ENCODE assay signal across 8 cellular contexts in genomic region chr19:1874554-1875185, GRCh38. TPM values are rescaled to one million over a fixed set of nuclear protein-coding genes. Genes with fewer than 3 reads are reported as not detected.
DNase-seq lines count a peak whose midpoint lies in the region; ATAC-seq, FAIRE-seq and TF ChIP-seq lines count a peak whose summit lies in the region.

No MANE protein-coding gene starts in this region.

- FAIRE-seq in GM12878 (lab: Jason Lieb, UNC) = peak; percentile 71

- no peaks in the 10 kb centered on the region for H3K9me2 ChIP-seq in Loucy (replicated peaks; ENCODE audit: low read depth, low read length)

- H3K27ac Mint-ChIP-seq in CD4-positive, alpha-beta memory T cell = peak overlapping the region; percentile 89 to 99 (median 98)

- RAD21 ChIA-PET in GM12878 (lab: Charles Lee; ENCODE audit: unreplicated experiment) = interaction anchor here (0.6 to 1.6 kb wide), 7 partner anchors 10 to 195 kb away, joined by 3 to 6 read pairs (median 4); no protein-coding TSS in a partner anchor

- POLR2A ChIA-PET in CD4-positive, alpha-beta memory T cell (lab: Charles Lee; ENCODE audit: partially characterized antibody) = interaction anchor here (0.8 to 4.1 kb wide), 11 partner anchors 9 to 68 kb away, joined by 3 to 60 read pairs (median 5); partner anchors contain the start of genes ABHD17A, ADAT3, KLF16 and SCAMP4
- POLR2A ChIA-PET in GM12878 (lab: Charles Lee) = interaction anchor here (0.7 to 2.4 kb wide), 8 partner anchors 9 to 719 kb away, joined by 3 to 15 read pairs (median 6); no protein-coding TSS in a partner anchor

- H3K4me3 Mint-ChIP-seq in CD4-positive, alpha-beta memory T cell = peak overlapping the region; percentile 93 to 99 (median 98)

- ATAC-seq in GM12878 = peak; percentile 19
- no peak for ATAC-seq in upper lobe of left lung (ENCODE audit: low FRiP score in 2 of 2)
- no peak for ATAC-seq in GM21381 (IDR thresholded peaks at IDR 0.05; ENCODE audit: unreplicated experiment)

- peak overlapping the region; percentile 96 for H3K4me2 ChIP-seq in Loucy (ENCODE audit: low read depth, low read length, poor library complexity, severe bottlenecking)
- peak overlapping the region; percentile 85 for H3K4me2 ChIP-seq in GM12878 (ENCODE audit: control insufficient read depth, insufficient read depth)

- in situ Hi-C loops in GM12878 (cut with MboI) = loop anchor here (25.0 kb wide), 1 partner anchor 1488 kb away; the partner anchor contains the start of gene NFIC

- BruUV-seq in GM12878 (replicated peaks; lab: Mats Ljungman, UMichigan) = no TSS peak

- peaks cover 3 to 27% of the 10 kb centered on the region in 2 donors for H3K36me3 Mint-ChIP-seq in CD4-positive, alpha-beta memory T cell

- H2AFZ ChIP-seq in Loucy (ENCODE audit: low read length) (no peak overlapping the region), GM12878 (ENCODE audit: control insufficient read depth, low read depth, low read length) (no peak overlapping the region)

- H3K4me3 ChIP-seq in CD4-positive, alpha-beta memory T cell (ENCODE audit: low read length in 2 of 2) = peak overlapping the region; percentile 94 to 97
- peak overlapping the region; percentile 95 for H3K4me3 ChIP-seq in Loucy (ENCODE audit: low read length, poor library complexity, severe bottlenecking)
- H3K4me3 ChIP-seq in GM12878 = peak overlapping the region; percentile 89
- H3K4me3 ChIP-seq in liver (ENCODE audit: low read depth in 1 of 3, low read length in 3 of 3) = peak overlapping the region; percentile 78 to 95 (median 88)
- peak overlapping the region; percentile 73 to 99 (median 86) for H3K4me3 ChIP-seq in upper lobe of left lung

- H3K36me3 ChIP-seq in CD4-positive, alpha-beta memory T cell (ENCODE audit: insufficient read depth, low read length) = no peaks in the 10 kb centered on the region
- H3K36me3 ChIP-seq in Loucy (ENCODE audit: insufficient read depth, low read length) (no peaks in the 10 kb centered on the region), GM12878 (ENCODE audit: control insufficient read depth in 2 of 2, insufficient read depth in 2 of 2, low read length in 1 of 2) (peaks cover 3 to 9% of the 10 kb centered on the region in 2 experiments; a peak in 3 of 4 replicates), liver (ENCODE audit: control insufficient read depth in 4 of 4, insufficient read depth in 3 of 4, low read depth in 1 of 4, low read length in 3 of 4) (peaks cover 0 to 3% (median 0%) of the 10 kb centered on the region in 4 donors), upper lobe of left lung (peaks cover 0 to 18% (median 4%) of the 10 kb centered on the region in 4 donors)

- WGBS in GM12878 (ENCODE audit: insufficient coverage, insufficient replicate concordance, low lambda C conversion rate, missing lambda C conversion rate) = 5% methylated on average over 16 of the region's 16 CpGs
- 3% methylated on average over 16 of the region's 16 CpGs for WGBS in liver
- WGBS in upper lobe of left lung, 2 donors = 6 to 9% methylated on average over 16 of the region's 16 CpGs

- no peak for TF ChIP-seq POLR2A in GM12878 (IDR thresholded peaks at IDR 0.05; ENCODE audit: low read depth, low read length)
- TF ChIP-seq POLR2A in upper lobe of left lung (IDR thresholded peaks at IDR 0.05) = no peak

- H3K4me1 Mint-ChIP-seq in CD4-positive, alpha-beta memory T cell = peaks cover 13 to 44% (median 20%) of the 10 kb centered on the region in 4 donors

- no peaks in the 10 kb centered on the region for H3K9me3 Mint-ChIP-seq in CD4-positive, alpha-beta memory T cell

- no peaks in the 10 kb centered on the region for H3F3A ChIP-seq in Loucy (ENCODE audit: low read depth)

- peak overlapping the region; percentile 88 for H3K9ac ChIP-seq in Loucy (ENCODE audit: low read depth, low read length, poor library complexity, severe bottlenecking)
- peak overlapping the region; percentile 94 for H3K9ac ChIP-seq in GM12878 (ENCODE audit: control insufficient read depth, insufficient read depth, low read length)
- H3K9ac ChIP-seq in liver (ENCODE audit: low read depth in 1 of 2, low read length in 2 of 2) = peak overlapping the region; percentile 43 to 70

- SMC1A ChIA-PET in GM12878 (lab: Charles Lee; ENCODE audit: uncharacterized antibody, unreplicated experiment) = interaction anchor here (0.9 to 1.2 kb wide), 4 partner anchors 10 to 29 kb away, joined by 3 to 6 read pairs (median 4); no protein-coding TSS in a partner anchor

- TF ChIP-seq EP300 in GM12878 (IDR thresholded peaks at IDR 0.05; ENCODE audit: borderline replicate concordance in 1 of 2, control insufficient read depth in 1 of 2, low read depth in 2 of 2, low read length in 2 of 2) (no peak), upper lobe of left lung (IDR thresholded peaks at IDR 0.05) (no peak)

- peak; percentile 60 to 71 (median 63) for DNase-seq in CD4-positive, alpha-beta memory T cell
- DNase-seq in GM12878 (ENCODE audit: low read depth, low spot score) (no peak), upper lobe of left lung (no peak), NCI-H2196 treated with DMSO at 0.1 percent for 48 hours (lab: John Stamatoyannopoulos, UW; ENCODE audit: unreplicated experiment) (no peak), AG08395 (ENCODE audit: low spot score) (no peak)

- H3K27ac ChIP-seq in CD4-positive, alpha-beta memory T cell (ENCODE audit: low read depth, low read length) = peak overlapping the region; percentile 92
- H3K27ac ChIP-seq in GM12878 (ENCODE audit: control insufficient read depth, insufficient read depth) = peak overlapping the region; percentile 93
- peak overlapping the region; percentile 84 to 95 for H3K27ac ChIP-seq in liver (ENCODE audit: low read depth in 1 of 2, low read length in 2 of 2)
- H3K27ac ChIP-seq in upper lobe of left lung = peak overlapping the region; percentile 90 to 98 (median 96)

- H3K27me3 Mint-ChIP-seq in CD4-positive, alpha-beta memory T cell = no peaks in the 10 kb centered on the region

- H3K79me2 ChIP-seq in Loucy (ENCODE audit: insufficient read depth, low read length) (peaks cover 56% of the 10 kb centered on the region), GM12878 (ENCODE audit: control insufficient read depth, insufficient read depth, low read length) (peaks cover 39% of the 10 kb centered on the region)

- TF ChIP-seq RAD21 in GM12878 (IDR thresholded peaks at IDR 0.05; ENCODE audit: insufficient read depth, low read depth, low read length) (no peak), liver (IDR thresholded peaks at IDR 0.05) (no peak)

- no peaks in the 10 kb centered on the region for H3K9me3 ChIP-seq in CD4-positive, alpha-beta memory T cell (ENCODE audit: control insufficient read depth in 1 of 2, low read length in 2 of 2)
- H3K9me3 ChIP-seq in Loucy (ENCODE audit: insufficient read depth, low read depth, low read length) (no peaks in the 10 kb centered on the region), GM12878 (replicated peaks; ENCODE audit: control insufficient read depth, insufficient read depth, low read length) (no peaks in the 10 kb centered on the region), liver (ENCODE audit: control insufficient read depth in 4 of 4, low read length in 3 of 4) (no peaks in the 10 kb centered on the region), upper lobe of left lung (no peaks in the 10 kb centered on the region)

- TF ChIP-seq CTCF in Loucy (conservative IDR thresholded peaks at IDR 0.05; ENCODE audit: low read length) (no peak), GM12878 (IDR thresholded peaks at IDR 0.05 in 2 of 3, conservative IDR thresholded peaks at IDR 0.05 in 1 of 3; ENCODE audit: control insufficient read depth in 2 of 3, extremely low read depth in 1 of 3, insufficient read depth in 1 of 3, low read depth in 3 of 3, low read length in 3 of 3) (no peak), liver (IDR thresholded peaks at IDR 0.05; ENCODE audit: low read depth, low read length, missing input control) (no peak), upper lobe of left lung (IDR thresholded peaks at IDR 0.05) (no peak)

- intact Hi-C loops in CD4-positive, alpha-beta memory T cell (cut with micrococcal nuclease) = no loop called here
- intact Hi-C loops in GM12878 (cut with micrococcal nuclease; ENCODE audit: unreplicated experiment) = no loop called here

- no peaks in the 10 kb centered on the region for H3K27me3 ChIP-seq in CD4-positive, alpha-beta memory T cell (ENCODE audit: insufficient read depth, low read length)
- H3K27me3 ChIP-seq in Loucy (ENCODE audit: insufficient read depth, low read length, poor library complexity, severe bottlenecking) (no peaks in the 10 kb centered on the region), GM12878 (replicated peaks in 1 of 2; ENCODE audit: control insufficient read depth in 2 of 2, insufficient read depth in 2 of 2, low read length in 1 of 2) (no peaks in the 10 kb centered on the region), liver (ENCODE audit: control insufficient read depth in 4 of 4, insufficient read depth in 4 of 4, low read length in 3 of 4) (no peaks in the 10 kb centered on the region), upper lobe of left lung (no peaks in the 10 kb centered on the region)

- CTCF ChIA-PET in CD4-positive, alpha-beta memory T cell (lab: Charles Lee; ENCODE audit: partially characterized antibody) = interaction anchor here (0.7 to 2.9 kb wide), 7 partner anchors 8 to 55 kb away, joined by 3 to 12 read pairs (median 4); no protein-coding TSS in a partner anchor
- CTCF ChIA-PET in GM12878 (lab: Yijun Ruan, JAX) = interaction anchor here (0.7 to 3.2 kb wide), 6 partner anchors 8 to 67 kb away, joined by 3 to 19 read pairs (median 3); no protein-coding TSS in a partner anchor

- H3K4me1 ChIP-seq in CD4-positive, alpha-beta memory T cell (ENCODE audit: insufficient read depth, low read length) = peaks cover 37% of the 10 kb centered on the region
- H3K4me1 ChIP-seq in Loucy (ENCODE audit: insufficient read depth, low read length, poor library complexity, severe bottlenecking) (peaks cover 25% of the 10 kb centered on the region), GM12878 (ENCODE audit: control insufficient read depth, insufficient read depth, low read length) (peaks cover 3% of the 10 kb centered on the region; the same call in 1 of the 2 replicates), liver (ENCODE audit: control insufficient read depth in 4 of 4, insufficient read depth in 4 of 4, low read length in 3 of 4) (peaks cover 36 to 58% (median 44%) of the 10 kb centered on the region in 4 donors), upper lobe of left lung (peaks cover 42 to 55% (median 49%) of the 10 kb centered on the region in 4 donors)

- H4K20me1 ChIP-seq in Loucy (ENCODE audit: insufficient read depth, low read length, poor library complexity, severe bottlenecking) = peaks cover 31% of the 10 kb centered on the region
- no peaks in the 10 kb centered on the region for H4K20me1 ChIP-seq in GM12878 (ENCODE audit: control insufficient read depth, insufficient read depth)

RNA-seq across cellular contexts. Expression of gene ABHD17A, which starts 10.6 kb away (rescaled TPM):
- 100 to 1,000 TPM; 106 to 109 TPM for total RNA-seq in CD4-positive, alpha-beta memory T cell
- 100 to 1,000 TPM; 138 to 204 TPM for polyA plus RNA-seq in CD4-positive, alpha-beta memory T cell
- 25.8 and 29.5 TPM in 2 replicates for total RNA-seq in GM12878 (2013; cell fraction: nucleolus; rRNA removed)
- total RNA-seq in GM12878 (2014; rRNA removed) = 109 and 126 TPM in 2 replicates
- total RNA-seq in GM12878 (2014; rRNA removed; fragmentation: Illumina TruSeq; extraction: Trizol) = 5.6 and 7.0 TPM in 2 replicates
- 72.6 and 77.6 TPM in 2 replicates for total RNA-seq in GM12878 (2021)
- polyA plus RNA-seq in GM12878 (2011; ENCODE audit: low read depth) = 8.6 TPM
- 7.7 and 25.3 TPM in 2 replicates for polyA plus RNA-seq in GM12878 (2011; rRNA removed)
- 45.6 and 92.1 TPM in 2 replicates for polyA plus RNA-seq in GM12878 (2011; cell fraction: cytosol; rRNA removed)
- 158 and 188 TPM in 2 replicates for polyA plus RNA-seq in GM12878 (2011; cell fraction: nucleus; rRNA removed)
- polyA plus RNA-seq in GM12878 (2012) = 36.2 and 44.0 TPM in 2 replicates
- polyA plus RNA-seq in GM12878 (2014; fragmentation: Illumina TruSeq; extraction: Trizol) = 0.87 and 2.5 TPM in 2 replicates
- under 1 TPM in 1 of 2 experiments, not detected in 1; 0.13 TPM for polyA plus RNA-seq in GM12878 (2014; fragmentation: Nextera tagmentation; extraction: Ambion mirVana)
- 84.5 and 105 TPM in 2 replicates for polyA plus RNA-seq in GM12878 (2014; rRNA removed)
- polyA plus RNA-seq in GM12878 (2016; fragmentation: Nextera tagmentation; extraction: Ambion mirVana) = 10 to 100 TPM; 28.8 to 45.7 TPM
- 22.4 and 32.0 TPM in 2 replicates for polyA minus RNA-seq in GM12878 (2011; rRNA and poly(A)+ RNA removed)
- polyA minus RNA-seq in GM12878 (2011; cell fraction: cytosol; rRNA and poly(A)+ RNA removed) = 21.4 and 26.9 TPM in 2 replicates
- polyA minus RNA-seq in GM12878 (2011; cell fraction: nucleus; rRNA and poly(A)+ RNA removed) = 13.5 and 18.1 TPM in 2 replicates
- 10 to 100 TPM; 25.4 to 28.6 TPM for total RNA-seq in liver
- 10 to 100 TPM in 1 of 2 donors, 1 to 10 TPM in 1; 8.1 to 30.2 TPM for polyA plus RNA-seq in liver
- total RNA-seq in upper lobe of left lung = 100 to 1,000 TPM in 4 of 6 donors, 10 to 100 TPM in 2; 63.4 to 143 (median 108) TPM

RNA-seq across cellular contexts. Expression of gene KLF16, which starts 11.3 kb away (rescaled TPM):
- 10 to 100 TPM; 17.9 to 19.3 TPM for total RNA-seq in CD4-positive, alpha-beta memory T cell
- 1 to 10 TPM in 1 of 2 donors, under 1 TPM in 1; 0.39 to 1.3 TPM for polyA plus RNA-seq in CD4-positive, alpha-beta memory T cell
- total RNA-seq in GM12878 (2013; cell fraction: nucleolus; rRNA removed) = 4.1 and 5.1 TPM in 2 replicates
- total RNA-seq in GM12878 (2014; rRNA removed) = 5.4 and 6.2 TPM in 2 replicates
- 2.2 and 2.6 TPM in 2 replicates for total RNA-seq in GM12878 (2014; rRNA removed; fragmentation: Illumina TruSeq; extraction: Trizol)
- total RNA-seq in GM12878 (2021) = 37.6 and 41.2 TPM in 2 replicates
- 2.1 TPM for polyA plus RNA-seq in GM12878 (2011; ENCODE audit: low read depth)
- 0.89 and 1.6 TPM in 2 replicates for polyA plus RNA-seq in GM12878 (2011; rRNA removed)
- polyA plus RNA-seq in GM12878 (2011; cell fraction: cytosol; rRNA removed) = 4.1 and 7.5 TPM in 2 replicates
- 11.3 and 26.9 TPM in 2 replicates for polyA plus RNA-seq in GM12878 (2011; cell fraction: nucleus; rRNA removed)
- 9.1 and 13.8 TPM in 2 replicates for polyA plus RNA-seq in GM12878 (2012)
- polyA plus RNA-seq in GM12878 (2014; fragmentation: Illumina TruSeq; extraction: Trizol) = 0.57 and 2.6 TPM in 2 replicates
- under 1 TPM; 0.03 to 0.24 TPM for polyA plus RNA-seq in GM12878 (2014; fragmentation: Nextera tagmentation; extraction: Ambion mirVana)
- 13.4 and 13.7 TPM in 2 replicates for polyA plus RNA-seq in GM12878 (2014; rRNA removed)
- 1 to 10 TPM; 2.1 to 2.5 TPM for polyA plus RNA-seq in GM12878 (2016; fragmentation: Nextera tagmentation; extraction: Ambion mirVana)
- 0.59 and 1.9 TPM in 2 replicates for polyA minus RNA-seq in GM12878 (2011; rRNA and poly(A)+ RNA removed)
- 4.9 and 7.4 TPM in 2 replicates for polyA minus RNA-seq in GM12878 (2011; cell fraction: cytosol; rRNA and poly(A)+ RNA removed)
- polyA minus RNA-seq in GM12878 (2011; cell fraction: nucleus; rRNA and poly(A)+ RNA removed) = 1.5 and 6.3 TPM in 2 replicates
- total RNA-seq in liver = 1 to 10 TPM; 4.4 to 7.6 TPM
- 10 to 100 TPM in 1 of 2 donors, 1 to 10 TPM in 1; 1.2 to 14.8 TPM for polyA plus RNA-seq in liver
- total RNA-seq in upper lobe of left lung = 10 to 100 TPM in 4 of 6 donors, 1 to 10 TPM in 2; 6.9 to 39.9 (median 16.4) TPM

RNA-seq across cellular contexts. Expression of gene REXO1, which starts 26.4 kb away (rescaled TPM):
- total RNA-seq in CD4-positive, alpha-beta memory T cell = 10 to 100 TPM; 57.1 to 57.3 TPM
- 10 to 100 TPM in 1 of 2 donors, 1 to 10 TPM in 1; 1.5 to 11.9 TPM for polyA plus RNA-seq in CD4-positive, alpha-beta memory T cell
- 47.1 and 50.6 TPM in 2 replicates for total RNA-seq in GM12878 (2013; cell fraction: nucleolus; rRNA removed)
- total RNA-seq in GM12878 (2014; rRNA removed) (5.2 and 11.7 TPM in 2 replicates), GM12878 (2014; rRNA removed; fragmentation: Illumina TruSeq; extraction: Trizol) (6.4 and 8.5 TPM in 2 replicates), GM12878 (2021) (38.1 and 45.2 TPM in 2 replicates), liver (10 to 100 TPM in 1 of 2 donors, 1 to 10 TPM in 1; 8.3 to 11.5 TPM), upper lobe of left lung (100 to 1,000 TPM in 1 of 6 donors, 10 to 100 TPM in 5; 17.0 to 106 (median 38.8) TPM)
- 8.9 TPM for polyA plus RNA-seq in GM12878 (2011; ENCODE audit: low read depth)
- polyA plus RNA-seq in GM12878 (2011; rRNA removed) (2.7 and 9.5 TPM in 2 replicates), GM12878 (2014; fragmentation: Illumina TruSeq; extraction: Trizol) (4.0 and 8.2 TPM in 2 replicates), GM12878 (2014; fragmentation: Nextera tagmentation; extraction: Ambion mirVana) (under 1 TPM; 0.03 to 0.64 TPM), GM12878 (2014; rRNA removed) (31.3 and 38.2 TPM in 2 replicates), GM12878 (2016; fragmentation: Nextera tagmentation; extraction: Ambion mirVana) (1 to 10 TPM; 3.7 to 8.4 TPM), liver (10 to 100 TPM in 1 of 2 donors, 1 to 10 TPM in 1; 2.0 to 10.0 TPM)
- polyA plus RNA-seq in GM12878 (2011; cell fraction: cytosol; rRNA removed) = 16.1 and 17.2 TPM in 2 replicates
- 52.3 and 81.1 TPM in 2 replicates for polyA plus RNA-seq in GM12878 (2011; cell fraction: nucleus; rRNA removed)
- 23.8 and 34.3 TPM in 2 replicates for polyA plus RNA-seq in GM12878 (2012)
- 9.6 and 10.0 TPM in 2 replicates for polyA minus RNA-seq in GM12878 (2011; rRNA and poly(A)+ RNA removed)
- polyA minus RNA-seq in GM12878 (2011; cell fraction: cytosol; rRNA and poly(A)+ RNA removed) = 10.0 and 14.4 TPM in 2 replicates
- polyA minus RNA-seq in GM12878 (2011; cell fraction: nucleus; rRNA and poly(A)+ RNA removed) = 7.4 and 15.0 TPM in 2 replicates

RNA-seq across cellular contexts. Expression of gene ADAT3, which starts 30.5 kb away (rescaled TPM):
- total RNA-seq in CD4-positive, alpha-beta memory T cell = 1 to 10 TPM; 3.7 to 4.9 TPM
- 1 to 10 TPM; 1.4 to 3.9 TPM for polyA plus RNA-seq in CD4-positive, alpha-beta memory T cell
- total RNA-seq in GM12878 (2013; cell fraction: nucleolus; rRNA removed) = 26.1 and 30.8 TPM in 2 replicates
- total RNA-seq in GM12878 (2014; rRNA removed) = 3.8 and 5.6 TPM in 2 replicates
- total RNA-seq in GM12878 (2014; rRNA removed; fragmentation: Illumina TruSeq; extraction: Trizol) = 0.27 TPM in 1 of 2 replicates, not detected in the other
- 11.6 and 11.8 TPM in 2 replicates for total RNA-seq in GM12878 (2021)
- 0.54 TPM for polyA plus RNA-seq in GM12878 (2011; ENCODE audit: low read depth)
- 0.13 and 0.46 TPM in 2 replicates for polyA plus RNA-seq in GM12878 (2011; rRNA removed)
- polyA plus RNA-seq in GM12878 (2011; cell fraction: cytosol; rRNA removed) = 1.1 and 2.1 TPM in 2 replicates
- polyA plus RNA-seq in GM12878 (2011; cell fraction: nucleus; rRNA removed) = 5.4 and 12.3 TPM in 2 replicates
- 3.0 and 3.7 TPM in 2 replicates for polyA plus RNA-seq in GM12878 (2012)
- not detected in 2 replicates for polyA plus RNA-seq in GM12878 (2014; fragmentation: Illumina TruSeq; extraction: Trizol)
- not detected for polyA plus RNA-seq in GM12878 (2014; fragmentation: Nextera tagmentation; extraction: Ambion mirVana)
- polyA plus RNA-seq in GM12878 (2014; rRNA removed) = 11.0 and 13.2 TPM in 2 replicates
- polyA plus RNA-seq in GM12878 (2016; fragmentation: Nextera tagmentation; extraction: Ambion mirVana) = 1 to 10 TPM; 7.7 to 8.9 TPM
- 0.62 TPM in 1 of 2 replicates, not detected in the other for polyA minus RNA-seq in GM12878 (2011; rRNA and poly(A)+ RNA removed)
- polyA minus RNA-seq in GM12878 (2011; cell fraction: cytosol; rRNA and poly(A)+ RNA removed) = 1.1 and 1.5 TPM in 2 replicates
- 1.9 and 4.9 TPM in 2 replicates for polyA minus RNA-seq in GM12878 (2011; cell fraction: nucleus; rRNA and poly(A)+ RNA removed)
- total RNA-seq in liver = 1 to 10 TPM; 1.3 to 3.3 TPM
- 1 to 10 TPM; 1.4 to 2.8 TPM for polyA plus RNA-seq in liver
- 10 to 100 TPM in 4 of 6 donors, 1 to 10 TPM in 2; 6.1 to 25.1 (median 12.0) TPM for total RNA-seq in upper lobe of left lung

RNA-seq across cellular contexts. Expression of gene SCAMP4, which starts 30.5 kb away (rescaled TPM):
- total RNA-seq in CD4-positive, alpha-beta memory T cell = 10 to 100 TPM; 23.4 to 29.1 TPM
- polyA plus RNA-seq in CD4-positive, alpha-beta memory T cell = 10 to 100 TPM in 1 of 2 donors, 1 to 10 TPM in 1; 9.8 to 15.5 TPM
- 42.9 and 44.9 TPM in 2 replicates for total RNA-seq in GM12878 (2013; cell fraction: nucleolus; rRNA removed)
- total RNA-seq in GM12878 (2014; rRNA removed) (16.9 and 19.3 TPM in 2 replicates), GM12878 (2014; rRNA removed; fragmentation: Illumina TruSeq; extraction: Trizol) (6.5 and 7.0 TPM in 2 replicates), GM12878 (2021) (34.7 and 38.7 TPM in 2 replicates), liver (10 to 100 TPM; 16.4 to 16.8 TPM), upper lobe of left lung (100 to 1,000 TPM in 1 of 6 donors, 10 to 100 TPM in 5; 52.0 to 117 (median 75.3) TPM)
- polyA plus RNA-seq in GM12878 (2011; ENCODE audit: low read depth) = 8.1 TPM
- polyA plus RNA-seq in GM12878 (2011; rRNA removed) (2.7 and 5.6 TPM in 2 replicates), GM12878 (2014; fragmentation: Illumina TruSeq; extraction: Trizol) (5.1 and 8.7 TPM in 2 replicates), GM12878 (2014; fragmentation: Nextera tagmentation; extraction: Ambion mirVana) (1 to 10 TPM in 1 of 2 experiments, under 1 TPM in 1; 0.63 to 2.3 TPM), GM12878 (2014; rRNA removed) (24.4 and 33.2 TPM in 2 replicates), GM12878 (2016; fragmentation: Nextera tagmentation; extraction: Ambion mirVana) (10 to 100 TPM; 33.8 to 34.4 TPM), liver (10 to 100 TPM; 13.0 to 22.1 TPM)
- 6.9 and 10.0 TPM in 2 replicates for polyA plus RNA-seq in GM12878 (2011; cell fraction: cytosol; rRNA removed)
- polyA plus RNA-seq in GM12878 (2011; cell fraction: nucleus; rRNA removed) = 28.6 and 39.7 TPM in 2 replicates
- 21.9 and 26.7 TPM in 2 replicates for polyA plus RNA-seq in GM12878 (2012)
- 3.1 and 15.0 TPM in 2 replicates for polyA minus RNA-seq in GM12878 (2011; rRNA and poly(A)+ RNA removed)
- 7.0 and 10.7 TPM in 2 replicates for polyA minus RNA-seq in GM12878 (2011; cell fraction: cytosol; rRNA and poly(A)+ RNA removed)
- polyA minus RNA-seq in GM12878 (2011; cell fraction: nucleus; rRNA and poly(A)+ RNA removed) = 9.1 and 17.2 TPM in 2 replicates

Comparison
In these comparisons a context has a peak if more than half of its experiments do, and no peak if none do; other contexts are left out.
1. DNase-seq: peak in CD4-positive, alpha-beta memory T cell (5 of 5); none in GM12878 (single experiment), upper lobe of left lung (0 of 2), NCI-H2196 treated with DMSO at 0.1 percent for 48 hours (single experiment) and AG08395 (single experiment).
2. Peak in every context shown above with its lines, with median percentiles within 50 percentile points of each other: H3K27ac ChIP-seq, H3K4me3 ChIP-seq and H3K9ac ChIP-seq.